1 cellular context compared by ENCODE assay signal in genomic region chr7:104883718-104884452, GRCh38.
A peak's percentile ranks its signal among the peaks of the same experiment; 100 is the strongest.
TF ChIP-seq lines count a peak whose summit lies in the region.

No MANE protein-coding gene starts in this region.

TF ChIP-seq in HCT116, 20 proteins besides CTCF, POLR2A, EP300 and RAD21 (continued from another document):
- TF ChIP-seq FOSL1 (IDR thresholded peaks at IDR 0.05; ENCODE audit: low read depth) (0 out of 2 replicates have a peak, but pooled peaks have one; percentile 7), POLR2AphosphoS5 (IDR thresholded peaks at IDR 0.05; ENCODE audit: low read depth, low read length) (peak; percentile 21; the same call in 1 of the 2 replicates), TCF7L2 (IDR thresholded peaks at IDR 0.05; ENCODE audit: borderline replicate concordance, extremely low read depth, insufficient read depth, insufficient read length) (peak; percentile 35)
